In the genomic region with DNA sequence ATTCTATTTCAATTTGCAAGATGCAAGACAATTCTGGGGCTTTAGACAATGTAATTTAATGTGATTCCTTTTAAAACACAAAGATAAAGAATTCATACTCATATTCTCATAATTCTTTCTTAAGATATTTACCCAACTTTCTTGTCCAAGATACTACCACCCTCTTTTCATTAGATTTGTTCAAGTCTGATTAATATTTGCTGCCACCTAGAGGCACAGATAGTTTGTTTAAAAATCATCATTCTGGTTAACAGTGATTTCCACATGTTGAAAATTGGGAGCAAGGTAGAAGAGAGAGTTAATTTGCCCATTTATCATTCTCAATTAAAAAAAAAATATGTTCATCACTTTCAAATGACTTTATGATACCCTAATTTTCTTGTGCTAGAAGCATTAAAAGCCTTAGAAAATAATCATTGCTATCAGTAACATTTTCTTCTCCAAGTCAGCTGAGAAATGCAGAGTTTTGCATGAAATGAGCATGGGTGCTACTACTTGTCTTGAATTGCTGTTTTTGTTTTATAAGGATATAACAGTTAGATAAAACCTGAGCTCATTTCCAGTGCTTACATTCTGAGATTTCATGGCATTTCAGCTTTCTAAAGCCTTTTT, we compare ENCODE assay signal across 9 cellular contexts. TPM values are rescaled to one million over a fixed set of nuclear protein-coding genes. Genes with fewer than 3 reads are reported as not detected.
DNase-seq lines count a peak whose midpoint lies in the region; ATAC-seq and TF ChIP-seq lines count a peak whose summit lies in the region.
"Had no signal": no experiment of that assay in that cellular context is flagged by ENCODE, and none has a peak within 500 bp of the region (broad histone marks: within the 10 kb centered on the region; RNA-seq: fewer than 3 reads in every experiment).

No MANE protein-coding gene starts in this region.

- no peak overlapping the region for H3K56ac ChIP-seq in H9 (ENCODE audit: insufficient read length, low read depth, low read length)

- no peak overlapping the region for H3K4ac ChIP-seq in H9 (ENCODE audit: low read depth, low read length)

- POLR2A ChIA-PET in CD8-positive, alpha-beta memory T cell (lab: Charles Lee) = interaction anchor here (0.6 kb wide), 1 partner anchor 457 kb away, joined by 4 read pairs; no protein-coding TSS in a partner anchor

- DNase-seq in AG09319 (ENCODE audit: extremely low read depth, low read depth) (no peak), H9 (no peak), adrenal gland (no peak), kidney epithelial cell (ENCODE audit: low read depth) (no peak)
- DNase-seq in CD8-positive, alpha-beta memory T cell = no peak

- no peak overlapping the region for H3K4me3 ChIP-seq in adrenal gland
- no peak overlapping the region for H3K4me3 ChIP-seq in kidney epithelial cell (ENCODE audit: low read depth, low read length)
- H3K4me3 ChIP-seq in CD8-positive, alpha-beta memory T cell (ENCODE audit: low read length) = no peak overlapping the region
- H3K4me3 ChIP-seq: SK-N-MC had no signal

- H2BK12ac ChIP-seq in H9 (ENCODE audit: insufficient read length, low read depth, low read length) = no peak overlapping the region

- H3K4me2 ChIP-seq in H9 (ENCODE audit: insufficient read depth, insufficient read length, low read length) = no peak overlapping the region

- H3K27ac ChIP-seq in H9 (ENCODE audit: insufficient read length, low read depth, low read length) = no peak overlapping the region
- no peak overlapping the region for H3K27ac ChIP-seq in adrenal gland
- no peak overlapping the region for H3K27ac ChIP-seq in CD8-positive, alpha-beta memory T cell (ENCODE audit: low read depth, low read length)
- H3K27ac ChIP-seq: SK-N-MC had no signal

- H2BK20ac ChIP-seq in H9 (ENCODE audit: low read depth, low read length, poor library complexity, severe bottlenecking) = no peak overlapping the region

- no peak overlapping the region for H3K27ac Mint-ChIP-seq in H9
- H3K27ac Mint-ChIP-seq in CD8-positive, alpha-beta memory T cell = peak overlapping the region in 1 of 8 donors; percentile 9

- H3K4me3 Mint-ChIP-seq in H9 = no peak overlapping the region
- H3K4me3 Mint-ChIP-seq in CD8-positive, alpha-beta memory T cell = no peak overlapping the region

- H4K20me1 ChIP-seq in H9 (ENCODE audit: control insufficient read depth, insufficient read depth, insufficient read length) = no peaks in the 10 kb centered on the region

- H3K36me3 ChIP-seq in adrenal gland (replicated peaks in 1 of 2) (peaks cover 0 to 48% of the 10 kb centered on the region in 2 donors), kidney epithelial cell (ENCODE audit: control insufficient read depth, insufficient read depth, low read length) (no peaks in the 10 kb centered on the region)
- peaks cover 56% of the 10 kb centered on the region for H3K36me3 ChIP-seq in CD8-positive, alpha-beta memory T cell (ENCODE audit: insufficient read depth, low read length)

- no peak overlapping the region for H2BK120ac ChIP-seq in H9 (ENCODE audit: low read depth, low read length, poor library complexity, severe bottlenecking)

- H3K27me3 ChIP-seq in H9 (ENCODE audit: insufficient read depth, low read length) (no peaks in the 10 kb centered on the region), adrenal gland (no peaks in the 10 kb centered on the region), kidney epithelial cell (ENCODE audit: control insufficient read depth, insufficient read depth, low read length) (no peaks in the 10 kb centered on the region)
- H3K27me3 ChIP-seq in CD8-positive, alpha-beta memory T cell (ENCODE audit: insufficient read depth, low read length, poor library complexity, severe bottlenecking) = no peaks in the 10 kb centered on the region

- H3K18ac ChIP-seq in H9 (ENCODE audit: insufficient read length, low read depth, low read length) = no peak overlapping the region

- intact Hi-C loops in adrenal gland (cut with DNase I) = loop anchor here in 1 of 2 donors (10.0 kb wide), 1 partner anchor 180 kb away; no protein-coding TSS in a partner anchor

- H4K8ac ChIP-seq in H9 (replicated peaks; ENCODE audit: insufficient read length, low read depth, low read length) = no peak overlapping the region

- no peak overlapping the region for H2AFZ ChIP-seq in H9 (ENCODE audit: low read length)

- H2BK5ac ChIP-seq in H9 (ENCODE audit: insufficient read length, low read length) = no peak overlapping the region

- H3K9ac ChIP-seq in H9 (ENCODE audit: extremely low read depth, insufficient read length, low read length) = no peak overlapping the region

- no peak overlapping the region for H2BK15ac ChIP-seq in H9 (ENCODE audit: low read depth, low read length)

- no peaks in the 10 kb centered on the region for H3K23me2 ChIP-seq in H9 (ENCODE audit: insufficient read length, low read depth, low read length, poor library complexity, severe bottlenecking)

- no peak overlapping the region for H2AK5ac ChIP-seq in H9 (ENCODE audit: insufficient read length, low read length)

- no peaks in the 10 kb centered on the region for H3K79me1 ChIP-seq in H9 (ENCODE audit: insufficient read depth, low read depth, low read length, poor library complexity, severe bottlenecking)

- CTCF ChIA-PET in CD8-positive, alpha-beta memory T cell (lab: Charles Lee) = interaction anchor here (4.5 kb wide), 1 partner anchor 12 kb away, joined by 18 read pairs; the partner anchor contains the start of gene TAMM41

- peaks cover 25 to 60% (median 37%) of the 10 kb centered on the region in 3 experiments for H3K36me3 Mint-ChIP-seq in H9 (ENCODE audit: insufficient read depth in 1 of 3, low read depth in 3 of 3)
- H3K36me3 Mint-ChIP-seq in CD8-positive, alpha-beta memory T cell = peaks cover 8 to 85% (median 18%) of the 10 kb centered on the region in 3 donors

- H3T11ph ChIP-seq in H9 (ENCODE audit: low read length) = no peak overlapping the region

- no peak overlapping the region for H3K14ac ChIP-seq in H9 (ENCODE audit: insufficient read depth, low read length)

- ATAC-seq in HG02678 (IDR thresholded peaks at IDR 0.05; ENCODE audit: unreplicated experiment) = no peak
- no peak for ATAC-seq in HG02885 (IDR thresholded peaks at IDR 0.05; ENCODE audit: poor library complexity, unreplicated experiment)
- no peak for ATAC-seq in HG03442 (IDR thresholded peaks at IDR 0.05; ENCODE audit: unreplicated experiment)

- H3K27me3 Mint-ChIP-seq in H9 (ENCODE audit: low read depth) = no peaks in the 10 kb centered on the region; the same call in none of the 2 replicates
- no peaks in the 10 kb centered on the region for H3K27me3 Mint-ChIP-seq in CD8-positive, alpha-beta memory T cell

- H3K4me1 ChIP-seq in H9 (ENCODE audit: insufficient read depth, low read length) (no peaks in the 10 kb centered on the region), adrenal gland (replicated peaks in 1 of 2) (no peaks in the 10 kb centered on the region)
- H3K4me1 ChIP-seq in CD8-positive, alpha-beta memory T cell (ENCODE audit: insufficient read depth, low read length) = no peaks in the 10 kb centered on the region

- H4K5ac ChIP-seq in H9 (ENCODE audit: insufficient read length, low read depth, low read length) = no peak overlapping the region

- TF ChIP-seq POLR2A in adrenal gland (IDR thresholded peaks at IDR 0.05) = no peak

- peaks cover 14 to 16% of the 10 kb centered on the region in 2 experiments for H3K4me1 Mint-ChIP-seq in H9
- peaks cover 0 to 8% (median 4%) of the 10 kb centered on the region in 3 donors for H3K4me1 Mint-ChIP-seq in CD8-positive, alpha-beta memory T cell

- H3K23ac ChIP-seq in H9 (ENCODE audit: insufficient read length, low read depth, low read length) = no peak overlapping the region

- H3K9me3 ChIP-seq in H9 (ENCODE audit: control insufficient read depth, low read depth, low read length) (peaks cover 4% of the 10 kb centered on the region), adrenal gland (replicated peaks in 1 of 3) (no peaks in the 10 kb centered on the region)
- H3K9me3 ChIP-seq in CD8-positive, alpha-beta memory T cell (ENCODE audit: low read length) = no peaks in the 10 kb centered on the region

- H3K9me3 Mint-ChIP-seq in H9 = peaks cover 4 to 6% of the 10 kb centered on the region in 2 experiments; a peak in 4 of 5 replicates
- no peaks in the 10 kb centered on the region for H3K9me3 Mint-ChIP-seq in CD8-positive, alpha-beta memory T cell

- H3K79me2 ChIP-seq in H9 (ENCODE audit: insufficient read depth, low read length) = no peaks in the 10 kb centered on the region

- no peak overlapping the region for H4K91ac ChIP-seq in H9 (ENCODE audit: insufficient read length, low read depth, low read length)

- TF ChIP-seq CTCF in AG09319 (IDR thresholded peaks at IDR 0.05; ENCODE audit: low read depth, low read length) (peak; percentile 41), H9 (conservative IDR thresholded peaks at IDR 0.05) (peak; percentile 62), adrenal gland (IDR thresholded peaks at IDR 0.05) (peak; percentile 24 to 57 (median 42)), kidney epithelial cell (IDR thresholded peaks at IDR 0.05; ENCODE audit: insufficient read depth, low read length, poor library complexity, severe bottlenecking) (peak; percentile 22)

RNA-seq across cellular contexts. Expression of gene TAMM41, which starts 11.6 kb away (rescaled TPM):
- total RNA-seq in H9 (2021) (23.5 and 24.3 TPM in 2 replicates), adrenal gland (10 to 100 TPM in 6 of 8 donors, 1 to 10 TPM in 2; 5.8 to 21.0 (median 14.1) TPM), kidney epithelial cell (8.6 and 11.0 TPM in 2 replicates)
- polyA plus RNA-seq in adrenal gland = 10 to 100 TPM; 12.7 to 20.4 (median 13.2) TPM
- 10 to 100 TPM; 22.9 to 26.1 TPM for total RNA-seq in CD8-positive, alpha-beta memory T cell
- polyA plus RNA-seq in CD8-positive, alpha-beta memory T cell = 26.0 TPM
